Comparison of ENCODE assay signal across 8 cellular contexts in the genomic region with DNA sequence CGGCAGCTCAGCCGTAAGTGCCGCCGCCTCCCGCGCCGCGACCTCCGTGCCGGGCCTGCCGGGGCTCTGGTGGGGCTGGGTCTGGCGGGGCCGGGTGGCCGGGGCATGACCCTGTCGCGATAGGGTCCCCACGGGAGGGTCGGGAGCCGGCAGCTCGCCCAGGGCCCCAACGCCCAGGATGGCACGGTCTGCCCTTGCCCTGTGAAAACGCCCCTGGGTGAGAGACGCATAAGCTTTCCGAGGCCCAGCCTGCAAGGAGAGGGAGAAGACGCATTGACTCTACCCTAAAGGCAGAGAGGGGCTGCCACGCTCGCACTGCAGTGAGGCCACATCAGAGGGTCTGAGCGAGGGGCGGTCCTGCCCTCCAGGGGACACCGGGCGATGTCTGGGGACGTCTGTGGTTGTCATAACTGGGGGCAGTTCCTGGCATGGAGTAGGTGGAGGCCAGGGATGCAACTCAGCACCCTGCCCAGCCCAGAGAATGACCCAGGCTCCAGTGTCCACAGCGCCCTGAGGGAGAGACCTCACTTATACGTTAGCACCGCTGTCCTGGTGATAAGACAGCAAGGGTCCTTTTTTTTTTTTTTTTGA. TPM values are rescaled to one million over a fixed set of nuclear protein-coding genes. Genes with fewer than 3 reads are reported as not detected.
A peak's percentile ranks its signal among the peaks of the same experiment; 100 is the strongest.
DNase-seq lines count a peak whose midpoint lies in the region; ATAC-seq and TF ChIP-seq lines count a peak whose summit lies in the region.

No MANE protein-coding gene starts in this region.

- H3K4me3 ChIP-seq in AG04450 (ENCODE audit: low read depth, low read length) (peak overlapping the region; percentile 78), breast epithelium (peak overlapping the region; percentile 70 to 93 (median 92)), lower leg skin (ENCODE audit: low read depth, poor library complexity, severe bottlenecking) (peak overlapping the region; percentile 88), thyroid gland (replicated peaks in 1 of 3) (peak overlapping the region; percentile 75 to 95 (median 83))

- POLR2A ChIA-PET in AG04450 (lab: Yijun Ruan, JAX): interaction anchor here (0.6 kb wide), 1 partner anchor 409 kb away, joined by 11 read pairs; no protein-coding TSS in a partner anchor

- DNase-seq in AG04450 (ENCODE audit: low read depth, low spot score): no peak
- peak; percentile 57 for DNase-seq in NAMALWA (ENCODE audit: low spot score)
- no peak for DNase-seq in breast epithelium (ENCODE audit: low spot score in 2 of 2)
- DNase-seq in lower leg skin (ENCODE audit: low spot score in 2 of 2): no peak
- peak in 1 of 2 donors; percentile 19 for DNase-seq in thyroid gland
- no peak for DNase-seq in stimulated activated CD4-positive, alpha-beta T cell treated with anti-CD3 and anti-CD28 coated beads, Interleukin-1b, Interleukin-23, amount 100 ng/mL, for 48 hours

- H3K27me3 ChIP-seq in AG04450 (ENCODE audit: control insufficient read depth, insufficient read depth, low read length): no peaks in the 10 kb centered on the region
- H3K27me3 ChIP-seq in breast epithelium: no peaks in the 10 kb centered on the region
- no peaks in the 10 kb centered on the region for H3K27me3 ChIP-seq in thyroid gland

- ATAC-seq in GM18909 (IDR thresholded peaks at IDR 0.05; ENCODE audit: poor library complexity, unreplicated experiment): peak; percentile 34
- no peak for ATAC-seq in GM18907 (IDR thresholded peaks at IDR 0.05; ENCODE audit: unreplicated experiment)

- no peaks in the 10 kb centered on the region for H3K36me3 ChIP-seq in breast epithelium
- peaks cover 0 to 4% of the 10 kb centered on the region in 2 donors for H3K36me3 ChIP-seq in thyroid gland

- TF ChIP-seq POLR2A in breast epithelium (IDR thresholded peaks at IDR 0.05): no peak
- TF ChIP-seq POLR2A in lower leg skin (IDR thresholded peaks at IDR 0.05): no peak
- TF ChIP-seq POLR2A in thyroid gland (IDR thresholded peaks at IDR 0.05): no peak

- intact Hi-C loops in breast epithelium (cut with DNase I; ENCODE audit: low total_unique reads): no loop called here
- intact Hi-C loops in lower leg skin (cut with DNase I; ENCODE audit: low total_unique reads): no loop called here
- intact Hi-C loops in thyroid gland (cut with DNase I): no loop called here

- H3K9me3 ChIP-seq in AG04450 (ENCODE audit: control insufficient read depth, insufficient read depth, low read length) (peaks cover 18% of the 10 kb centered on the region), breast epithelium (no peaks in the 10 kb centered on the region), thyroid gland (no peaks in the 10 kb centered on the region)

- WGBS in lower leg skin, 2 donors: 2% methylated on average over 13 to 33 of the region's 36 CpGs
- WGBS in thyroid gland, 2 donors: 9 to 28% methylated on average over 3 to 11 of the region's 36 CpGs

- H3K4me1 ChIP-seq in breast epithelium (no peaks in the 10 kb centered on the region), thyroid gland (peaks cover 6% of the 10 kb centered on the region in 2 donors)

- H3K27ac ChIP-seq in AG04450 (ENCODE audit: low read depth, low read length) (no peak overlapping the region), breast epithelium (peak overlapping the region; percentile 71 to 76), thyroid gland (peak overlapping the region in 1 of 3 donors; percentile 27)

- CTCF ChIA-PET in AG04450 (lab: Charles Lee): interaction anchor here (1.8 kb wide), 1 partner anchor 68 kb away, joined by 5 read pairs; no protein-coding TSS in a partner anchor

- TF ChIP-seq CTCF in AG04450 (IDR thresholded peaks at IDR 0.05; ENCODE audit: low read depth, low read length) (no peak), breast epithelium (IDR thresholded peaks at IDR 0.05) (no peak), lower leg skin (IDR thresholded peaks at IDR 0.05) (no peak), thyroid gland (IDR thresholded peaks at IDR 0.05) (no peak)

RNA-seq across cellular contexts. Expression of a gene that starts 0.5 kb away (rescaled TPM):
- polyA plus RNA-seq in AG04450 (2011; rRNA removed): 1.8 and 2.0 TPM in 2 replicates
- polyA minus RNA-seq in AG04450 (2011; rRNA and poly(A)+ RNA removed): 3.0 and 3.8 TPM in 2 replicates
- total RNA-seq in breast epithelium (10 to 100 TPM in 1 of 3 donors, 1 to 10 TPM in 2; 2.1 to 10.4 (median 7.5) TPM), lower leg skin (1 to 10 TPM; 6.2 to 8.6 (median 7.3) TPM), thyroid gland (1 to 10 TPM; 4.9 to 9.2 (median 6.2) TPM)

RNA-seq across cellular contexts. Expression of a gene that starts 21.1 kb away (rescaled TPM):
- polyA plus RNA-seq in AG04450 (2011; rRNA removed): 6.2 and 7.1 TPM in 2 replicates
- polyA minus RNA-seq in AG04450 (2011; rRNA and poly(A)+ RNA removed): 8.8 and 12.2 TPM in 2 replicates
- total RNA-seq in breast epithelium (10 to 100 TPM in 1 of 3 donors, 1 to 10 TPM in 2; 4.6 to 10.7 (median 7.5) TPM), lower leg skin (1 to 10 TPM; 2.4 to 5.5 (median 3.6) TPM), thyroid gland (10 to 100 TPM in 1 of 4 donors, 1 to 10 TPM in 3; 8.7 to 10.2 (median 9.5) TPM)

RNA-seq across cellular contexts. Expression of a gene that starts 34.9 kb away (rescaled TPM):
- polyA plus RNA-seq in AG04450 (2011; rRNA removed): 35.4 and 45.6 TPM in 2 replicates
- 49.8 and 54.4 TPM in 2 replicates for polyA minus RNA-seq in AG04450 (2011; rRNA and poly(A)+ RNA removed)
- total RNA-seq in breast epithelium: 10 to 100 TPM; 26.2 to 40.0 (median 39.1) TPM
- 10 to 100 TPM; 35.9 to 56.5 (median 43.7) TPM for total RNA-seq in lower leg skin
- total RNA-seq in thyroid gland: 10 to 100 TPM; 29.7 to 79.0 (median 58.9) TPM

RNA-seq across cellular contexts. Expression of a gene that starts 37.1 kb away (rescaled TPM):
- polyA plus RNA-seq in AG04450 (2011; rRNA removed): 44.0 and 56.5 TPM in 2 replicates
- 21.4 and 30.9 TPM in 2 replicates for polyA minus RNA-seq in AG04450 (2011; rRNA and poly(A)+ RNA removed)
- total RNA-seq in breast epithelium: 10 to 100 TPM; 40.3 to 45.2 (median 42.1) TPM
- total RNA-seq in lower leg skin: 10 to 100 TPM; 37.9 to 49.5 (median 44.1) TPM
- 10 to 100 TPM; 43.4 to 86.8 (median 73.4) TPM for total RNA-seq in thyroid gland

RNA-seq across cellular contexts. Expression of a gene that starts 46.9 kb away (rescaled TPM):
- polyA plus RNA-seq in AG04450 (2011; rRNA removed): not detected in 2 replicates
- not detected in 2 replicates for polyA minus RNA-seq in AG04450 (2011; rRNA and poly(A)+ RNA removed)
- total RNA-seq in breast epithelium: under 1 TPM in 2 of 3 donors, not detected in 1; 0.15 to 0.33 TPM
- total RNA-seq in lower leg skin: under 1 TPM in 1 of 4 donors, not detected in 3; 0.03 TPM
- not detected for total RNA-seq in thyroid gland
